In the genomic region with DNA sequence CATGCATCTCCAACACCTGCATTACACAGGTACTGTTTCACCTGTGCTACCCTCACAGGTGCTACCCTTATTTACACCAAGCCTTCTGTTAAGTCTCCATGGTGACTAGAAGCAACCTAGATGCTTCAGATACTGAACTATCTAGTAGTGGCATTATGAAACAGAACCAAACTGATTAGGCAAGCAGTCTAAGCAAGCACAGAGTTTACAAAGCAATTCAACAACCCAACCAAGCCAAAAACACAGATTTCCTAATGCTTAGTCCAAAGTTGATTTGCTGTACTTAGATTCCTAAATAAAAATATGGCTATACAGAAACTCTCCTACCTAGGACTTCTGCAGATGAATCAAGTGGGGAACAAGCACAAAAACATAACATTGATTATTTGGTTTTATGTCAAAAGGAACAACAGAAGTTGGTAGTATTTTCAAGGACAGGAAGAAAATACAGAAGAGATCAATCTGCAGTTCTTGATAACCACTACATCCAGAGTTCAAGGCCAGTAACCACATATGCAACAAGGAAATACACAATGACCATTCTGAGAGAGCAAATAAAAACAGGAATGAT, we compare ENCODE assay signal across 1 cellular context.
A peak's percentile ranks its signal among the peaks of the same experiment; 100 is the strongest.
TF ChIP-seq lines count a peak whose summit lies in the region.

No MANE protein-coding gene starts in this region.

TF ChIP-seq in HepG2, 621 proteins besides CTCF, POLR2A, EP300 and RAD21 (continued from another document and continues in another):
- TF ChIP-seq, protein P1, sequence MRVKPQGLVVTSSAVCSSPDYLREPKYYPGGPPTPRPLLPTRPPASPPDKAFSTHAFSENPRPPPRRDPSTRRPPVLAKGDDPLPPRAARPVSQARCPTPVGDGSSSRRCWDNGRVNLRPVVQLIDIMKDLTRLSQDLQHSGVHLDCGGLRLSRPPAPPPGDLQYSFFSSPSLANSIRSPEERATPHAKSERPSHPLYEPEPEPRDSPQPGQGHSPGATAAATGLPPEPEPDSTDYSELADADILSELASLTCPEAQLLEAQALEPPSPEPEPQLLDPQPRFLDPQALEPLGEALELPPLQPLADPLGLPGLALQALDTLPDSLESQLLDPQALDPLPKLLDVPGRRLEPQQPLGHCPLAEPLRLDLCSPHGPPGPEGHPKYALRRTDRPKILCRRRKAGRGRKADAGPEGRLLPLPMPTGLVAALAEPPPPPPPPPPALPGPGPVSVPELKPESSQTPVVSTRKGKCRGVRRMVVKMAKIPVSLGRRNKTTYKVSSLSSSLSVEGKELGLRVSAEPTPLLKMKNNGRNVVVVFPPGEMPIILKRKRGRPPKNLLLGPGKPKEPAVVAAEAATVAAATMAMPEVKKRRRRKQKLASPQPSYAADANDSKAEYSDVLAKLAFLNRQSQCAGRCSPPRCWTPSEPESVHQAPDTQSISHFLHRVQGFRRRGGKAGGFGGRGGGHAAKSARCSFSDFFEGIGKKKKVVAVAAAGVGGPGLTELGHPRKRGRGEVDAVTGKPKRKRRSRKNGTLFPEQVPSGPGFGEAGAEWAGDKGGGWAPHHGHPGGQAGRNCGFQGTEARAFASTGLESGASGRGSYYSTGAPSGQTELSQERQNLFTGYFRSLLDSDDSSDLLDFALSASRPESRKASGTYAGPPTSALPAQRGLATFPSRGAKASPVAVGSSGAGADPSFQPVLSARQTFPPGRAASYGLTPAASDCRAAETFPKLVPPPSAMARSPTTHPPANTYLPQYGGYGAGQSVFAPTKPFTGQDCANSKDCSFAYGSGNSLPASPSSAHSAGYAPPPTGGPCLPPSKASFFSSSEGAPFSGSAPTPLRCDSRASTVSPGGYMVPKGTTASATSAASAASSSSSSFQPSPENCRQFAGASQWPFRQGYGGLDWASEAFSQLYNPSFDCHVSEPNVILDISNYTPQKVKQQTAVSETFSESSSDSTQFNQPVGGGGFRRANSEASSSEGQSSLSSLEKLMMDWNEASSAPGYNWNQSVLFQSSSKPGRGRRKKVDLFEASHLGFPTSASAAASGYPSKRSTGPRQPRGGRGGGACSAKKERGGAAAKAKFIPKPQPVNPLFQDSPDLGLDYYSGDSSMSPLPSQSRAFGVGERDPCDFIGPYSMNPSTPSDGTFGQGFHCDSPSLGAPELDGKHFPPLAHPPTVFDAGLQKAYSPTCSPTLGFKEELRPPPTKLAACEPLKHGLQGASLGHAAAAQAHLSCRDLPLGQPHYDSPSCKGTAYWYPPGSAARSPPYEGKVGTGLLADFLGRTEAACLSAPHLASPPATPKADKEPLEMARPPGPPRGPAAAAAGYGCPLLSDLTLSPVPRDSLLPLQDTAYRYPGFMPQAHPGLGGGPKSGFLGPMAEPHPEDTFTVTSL (CRISPR knock-in tag; IDR thresholded peaks at IDR 0.05; ENCODE audit: borderline replicate concordance), result 0 out of 2 replicates have a peak, but pooled peaks have one; percentile 35
- TF ChIP-seq REPIN1 (CRISPR knock-in tag; IDR thresholded peaks at IDR 0.05; ENCODE audit: borderline replicate concordance, low read depth), result no peak
- TF ChIP-seq ZNF337 (CRISPR knock-in tag; IDR thresholded peaks at IDR 0.05; ENCODE audit: borderline replicate concordance, low read depth), result no peak
- TF ChIP-seq ZNF564 (CRISPR knock-in tag; IDR thresholded peaks at IDR 0.05), result no peak
- peak; percentile 54; the same call in 1 of the 2 replicates for TF ChIP-seq HMG20A (CRISPR knock-in tag; IDR thresholded peaks at IDR 0.05; ENCODE audit: borderline replicate concordance)
- no peak for TF ChIP-seq SP140L (CRISPR knock-in tag; IDR thresholded peaks at IDR 0.05; ENCODE audit: borderline replicate concordance)
- TF ChIP-seq RFX3 (CRISPR knock-in tag; IDR thresholded peaks at IDR 0.05), result peak; percentile 67
- TF ChIP-seq FOXJ3 (CRISPR knock-in tag; IDR thresholded peaks at IDR 0.05; ENCODE audit: borderline replicate concordance), result peak; percentile 50; the same call in 1 of the 2 replicates
- TF ChIP-seq, protein P2, sequence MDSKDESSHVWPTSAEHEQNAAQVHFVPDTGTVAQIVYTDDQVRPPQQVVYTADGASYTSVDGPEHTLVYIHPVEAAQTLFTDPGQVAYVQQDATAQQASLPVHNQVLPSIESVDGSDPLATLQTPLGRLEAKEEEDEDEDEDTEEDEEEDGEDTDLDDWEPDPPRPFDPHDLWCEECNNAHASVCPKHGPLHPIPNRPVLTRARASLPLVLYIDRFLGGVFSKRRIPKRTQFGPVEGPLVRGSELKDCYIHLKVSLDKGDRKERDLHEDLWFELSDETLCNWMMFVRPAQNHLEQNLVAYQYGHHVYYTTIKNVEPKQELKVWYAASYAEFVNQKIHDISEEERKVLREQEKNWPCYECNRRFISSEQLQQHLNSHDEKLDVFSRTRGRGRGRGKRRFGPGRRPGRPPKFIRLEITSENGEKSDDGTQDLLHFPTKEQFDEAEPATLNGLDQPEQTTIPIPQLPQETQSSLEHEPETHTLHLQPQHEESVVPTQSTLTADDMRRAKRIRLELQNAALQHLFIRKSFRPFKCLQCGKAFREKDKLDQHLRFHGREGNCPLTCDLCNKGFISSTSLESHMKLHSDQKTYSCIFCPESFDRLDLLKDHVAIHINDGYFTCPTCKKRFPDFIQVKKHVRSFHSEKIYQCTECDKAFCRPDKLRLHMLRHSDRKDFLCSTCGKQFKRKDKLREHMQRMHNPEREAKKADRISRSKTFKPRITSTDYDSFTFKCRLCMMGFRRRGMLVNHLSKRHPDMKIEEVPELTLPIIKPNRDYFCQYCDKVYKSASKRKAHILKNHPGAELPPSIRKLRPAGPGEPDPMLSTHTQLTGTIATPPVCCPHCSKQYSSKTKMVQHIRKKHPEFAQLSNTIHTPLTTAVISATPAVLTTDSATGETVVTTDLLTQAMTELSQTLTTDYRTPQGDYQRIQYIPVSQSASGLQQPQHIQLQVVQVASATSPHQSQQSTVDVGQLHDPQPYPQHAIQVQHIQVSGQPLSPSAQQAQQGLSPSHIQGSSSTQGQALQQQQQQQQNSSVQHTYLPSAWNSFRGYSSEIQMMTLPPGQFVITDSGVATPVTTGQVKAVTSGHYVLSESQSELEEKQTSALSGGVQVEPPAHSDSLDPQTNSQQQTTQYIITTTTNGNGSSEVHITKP (CRISPR knock-in tag; IDR thresholded peaks at IDR 0.05; ENCODE audit: low read depth), result no peak
- TF ChIP-seq LCORL (IDR thresholded peaks at IDR 0.05), result peak; percentile 73
- TF ChIP-seq LCORL (CRISPR knock-in tag; IDR thresholded peaks at IDR 0.05), result peak; percentile 19; the same call in 1 of the 2 replicates
- peak; percentile 31; the same call in 1 of the 2 replicates for TF ChIP-seq RFX1 (IDR thresholded peaks at IDR 0.05)
- no peak; the same call in 1 of the 2 replicates for TF ChIP-seq PPARG (CRISPR knock-in tag; conservative IDR thresholded peaks at IDR 0.05)
- TF ChIP-seq, protein P3, sequence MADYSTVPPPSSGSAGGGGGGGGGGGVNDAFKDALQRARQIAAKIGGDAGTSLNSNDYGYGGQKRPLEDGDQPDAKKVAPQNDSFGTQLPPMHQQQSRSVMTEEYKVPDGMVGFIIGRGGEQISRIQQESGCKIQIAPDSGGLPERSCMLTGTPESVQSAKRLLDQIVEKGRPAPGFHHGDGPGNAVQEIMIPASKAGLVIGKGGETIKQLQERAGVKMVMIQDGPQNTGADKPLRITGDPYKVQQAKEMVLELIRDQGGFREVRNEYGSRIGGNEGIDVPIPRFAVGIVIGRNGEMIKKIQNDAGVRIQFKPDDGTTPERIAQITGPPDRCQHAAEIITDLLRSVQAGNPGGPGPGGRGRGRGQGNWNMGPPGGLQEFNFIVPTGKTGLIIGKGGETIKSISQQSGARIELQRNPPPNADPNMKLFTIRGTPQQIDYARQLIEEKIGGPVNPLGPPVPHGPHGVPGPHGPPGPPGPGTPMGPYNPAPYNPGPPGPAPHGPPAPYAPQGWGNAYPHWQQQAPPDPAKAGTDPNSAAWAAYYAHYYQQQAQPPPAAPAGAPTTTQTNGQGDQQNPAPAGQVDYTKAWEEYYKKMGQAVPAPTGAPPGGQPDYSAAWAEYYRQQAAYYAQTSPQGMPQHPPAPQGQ (CRISPR knock-in tag; IDR thresholded peaks at IDR 0.05; ENCODE audit: borderline replicate concordance), result no peak
- TF ChIP-seq GATAD2A (CRISPR knock-in tag; IDR thresholded peaks at IDR 0.05), result peak; percentile 27; the same call in 1 of the 2 replicates
- 0 out of 2 replicates have a peak, but pooled peaks have one; percentile 23 for TF ChIP-seq HMG20B (CRISPR knock-in tag; conservative IDR thresholded peaks at IDR 0.05)
- TF ChIP-seq FOXP1 (IDR thresholded peaks at IDR 0.05), result no peak
- peak; percentile 68; the same call in 1 of the 2 replicates for TF ChIP-seq FOXP1 (CRISPR knock-in tag; IDR thresholded peaks at IDR 0.05)
- no peak for TF ChIP-seq ZNF772 (CRISPR knock-in tag; IDR thresholded peaks at IDR 0.05)
- 0 out of 2 replicates have a peak, but pooled peaks have one; percentile 28 for TF ChIP-seq ZBTB43 (CRISPR knock-in tag; conservative IDR thresholded peaks at IDR 0.05)
- peak; percentile 39 for TF ChIP-seq MED1 (CRISPR knock-in tag; IDR thresholded peaks at IDR 0.05)
- TF ChIP-seq, protein P4, sequence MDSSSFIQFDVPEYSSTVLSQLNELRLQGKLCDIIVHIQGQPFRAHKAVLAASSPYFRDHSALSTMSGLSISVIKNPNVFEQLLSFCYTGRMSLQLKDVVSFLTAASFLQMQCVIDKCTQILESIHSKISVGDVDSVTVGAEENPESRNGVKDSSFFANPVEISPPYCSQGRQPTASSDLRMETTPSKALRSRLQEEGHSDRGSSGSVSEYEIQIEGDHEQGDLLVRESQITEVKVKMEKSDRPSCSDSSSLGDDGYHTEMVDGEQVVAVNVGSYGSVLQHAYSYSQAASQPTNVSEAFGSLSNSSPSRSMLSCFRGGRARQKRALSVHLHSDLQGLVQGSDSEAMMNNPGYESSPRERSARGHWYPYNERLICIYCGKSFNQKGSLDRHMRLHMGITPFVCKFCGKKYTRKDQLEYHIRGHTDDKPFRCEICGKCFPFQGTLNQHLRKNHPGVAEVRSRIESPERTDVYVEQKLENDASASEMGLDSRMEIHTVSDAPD (CRISPR knock-in tag; IDR thresholded peaks at IDR 0.05), result no peak
- TF ChIP-seq, protein P5, sequence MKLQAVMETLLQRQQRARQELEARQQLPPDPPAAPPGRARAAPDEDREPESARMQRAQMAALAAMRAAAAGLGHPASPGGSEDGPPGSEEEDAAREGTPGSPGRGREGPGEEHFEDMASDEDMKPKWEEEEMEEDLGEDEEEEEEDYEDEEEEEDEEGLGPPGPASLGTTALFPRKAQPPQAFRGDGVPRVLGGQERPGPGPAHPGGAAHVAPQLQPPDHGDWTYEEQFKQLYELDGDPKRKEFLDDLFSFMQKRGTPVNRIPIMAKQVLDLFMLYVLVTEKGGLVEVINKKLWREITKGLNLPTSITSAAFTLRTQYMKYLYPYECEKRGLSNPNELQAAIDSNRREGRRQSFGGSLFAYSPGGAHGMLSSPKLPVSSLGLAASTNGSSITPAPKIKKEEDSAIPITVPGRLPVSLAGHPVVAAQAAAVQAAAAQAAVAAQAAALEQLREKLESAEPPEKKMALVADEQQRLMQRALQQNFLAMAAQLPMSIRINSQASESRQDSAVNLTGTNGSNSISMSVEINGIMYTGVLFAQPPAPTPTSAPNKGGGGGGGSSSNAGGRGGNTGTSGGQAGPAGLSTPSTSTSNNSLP (IDR thresholded peaks at IDR 0.05; ENCODE audit: low read depth, low read length), result 0 out of 2 replicates have a peak, but pooled peaks have one; percentile 30
- 0 out of 2 replicates have a peak, but pooled peaks have one; percentile 17 for TF ChIP-seq NR2F6 (IDR thresholded peaks at IDR 0.05)
- no peak for TF ChIP-seq NR2F6 (CRISPR knock-in tag; IDR thresholded peaks at IDR 0.05)
- no peak for TF ChIP-seq PHF5A (CRISPR knock-in tag; IDR thresholded peaks at IDR 0.05; ENCODE audit: low read depth, unreplicated experiment)
- TF ChIP-seq ZFX (CRISPR knock-in tag; IDR thresholded peaks at IDR 0.05; ENCODE audit: low read depth), result no peak
- no peak for TF ChIP-seq ZBTB20 (CRISPR knock-in tag; IDR thresholded peaks at IDR 0.05; ENCODE audit: borderline replicate concordance, low read depth)
- TF ChIP-seq, protein P6, sequence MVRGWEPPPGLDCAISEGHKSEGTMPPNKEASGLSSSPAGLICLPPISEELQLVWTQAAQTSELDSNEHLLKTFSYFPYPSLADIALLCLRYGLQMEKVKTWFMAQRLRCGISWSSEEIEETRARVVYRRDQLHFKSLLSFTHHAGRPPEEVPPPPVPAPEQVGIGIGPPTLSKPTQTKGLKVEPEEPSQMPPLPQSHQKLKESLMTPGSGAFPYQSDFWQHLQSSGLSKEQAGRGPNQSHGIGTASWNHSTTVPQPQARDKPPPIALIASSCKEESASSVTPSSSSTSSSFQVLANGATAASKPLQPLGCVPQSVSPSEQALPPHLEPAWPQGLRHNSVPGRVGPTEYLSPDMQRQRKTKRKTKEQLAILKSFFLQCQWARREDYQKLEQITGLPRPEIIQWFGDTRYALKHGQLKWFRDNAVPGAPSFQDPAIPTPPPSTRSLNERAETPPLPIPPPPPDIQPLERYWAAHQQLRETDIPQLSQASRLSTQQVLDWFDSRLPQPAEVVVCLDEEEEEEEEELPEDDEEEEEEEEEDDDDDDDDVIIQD (CRISPR knock-in tag; IDR thresholded peaks at IDR 0.05; ENCODE audit: low read depth), result no peak
- no peak for TF ChIP-seq ZNF549 (CRISPR knock-in tag; IDR thresholded peaks at IDR 0.05)
- no peak for TF ChIP-seq SOX6 (IDR thresholded peaks at IDR 0.05)
- TF ChIP-seq SOX6 (CRISPR knock-in tag; IDR thresholded peaks at IDR 0.05), result peak; percentile 69; the same call in 1 of the 2 replicates
- TF ChIP-seq FOXP4 (CRISPR knock-in tag; IDR thresholded peaks at IDR 0.05), result peak; percentile 56
- no peak for TF ChIP-seq ZBTB42 (CRISPR knock-in tag; IDR thresholded peaks at IDR 0.05)
- TF ChIP-seq PCBP1 (IDR thresholded peaks at IDR 0.05; ENCODE audit: borderline replicate concordance, low read depth, low read length), result no peak
- peak; percentile 77 for TF ChIP-seq RARA (CRISPR knock-in tag; IDR thresholded peaks at IDR 0.05)
- no peak for TF ChIP-seq NR3C1 (CRISPR knock-in tag; IDR thresholded peaks at IDR 0.05)
- TF ChIP-seq SMARCE1 (IDR thresholded peaks at IDR 0.05; ENCODE audit: borderline replicate concordance), result no peak
- peak; percentile 71 for TF ChIP-seq GFI1 (CRISPR knock-in tag; IDR thresholded peaks at IDR 0.05; ENCODE audit: borderline replicate concordance)
- no peak for TF ChIP-seq FOXA1 (IDR thresholded peaks at IDR 0.05)
- TF ChIP-seq FOXA1 (CRISPR knock-in tag; IDR thresholded peaks at IDR 0.05), result peak; percentile 65
